Comparison of ENCODE assay signal across 8 cellular contexts in genomic region chrX:24693453-24694202, GRCh38.
DNase-seq lines count a peak whose midpoint lies in the region; ATAC-seq and TF ChIP-seq lines count a peak whose summit lies in the region.

TSS of gene POLA1 (plus strand) at chrX:24693918. CDS start at chrX:24693962, 44 bp downstream.

- TF ChIP-seq CTCF in GM20000 (IDR thresholded peaks at IDR 0.05; ENCODE audit: extremely low read depth, missing control alignments), result no peak

- no peaks in the 10 kb centered on the region for H3K9me3 Mint-ChIP-seq in effector memory CD8-positive, alpha-beta T cell

- H3K4me3 Mint-ChIP-seq in effector memory CD8-positive, alpha-beta T cell, result peak within 1 kb of the TSS; percentile 90 to 91

- no peaks in the 10 kb centered on the region for H3K27me3 Mint-ChIP-seq in effector memory CD8-positive, alpha-beta T cell

- peaks cover 4% of the 10 kb centered on the region for H3K36me3 Mint-ChIP-seq in effector memory CD8-positive, alpha-beta T cell (ENCODE audit: insufficient read depth)

- peaks cover 7 to 14% of the 10 kb centered on the region in 2 donors for H3K4me1 Mint-ChIP-seq in effector memory CD8-positive, alpha-beta T cell (ENCODE audit: low read depth in 2 of 2)

- peak; percentile 98 for DNase-seq in COLO829 (ENCODE audit: low spot score)
- DNase-seq in GM20000 (ENCODE audit: low spot score), result peak; percentile 83
- DNase-seq in HS-5 (ENCODE audit: low read depth), result peak; percentile 84
- peak; percentile 85 to 87 for DNase-seq in NOMO-1 (lab: John Stamatoyannopoulos, UW; ENCODE audit: unreplicated experiment in 2 of 2)
- DNase-seq in activated CD8-positive, alpha-beta memory T cell treated with anti-CD3 and anti-CD28 coated beads for 4 hours (ENCODE audit: low read depth in 2 of 2), result peak; percentile 28 to 31
- peak; percentile 37 to 41 (median 37) for DNase-seq in effector memory CD8-positive, alpha-beta T cell
- DNase-seq in medulla oblongata (ENCODE audit: extremely low spot score), result peak; percentile 93
- peak; percentile 63 to 81 (median 72) for DNase-seq in stimulated activated CD4-positive, alpha-beta T cell treated with anti-CD3 and anti-CD28 coated beads, TNF-alpha, amount 100 ng/mL, for 48 hours (ENCODE audit: low read depth in 3 of 3)

- ATAC-seq in effector memory CD8-positive, alpha-beta T cell (replicated peaks), result peak; percentile 92

- peak within 1 kb of the TSS; percentile 85 to 95 for H3K27ac Mint-ChIP-seq in effector memory CD8-positive, alpha-beta T cell

Comparison
In these comparisons a context has a peak if more than half of its experiments do, and no peak if none do; other contexts are left out.
1. Peak in every context shown above with its lines: DNase-seq and ATAC-seq.
2. DNase-seq: peak in every context shown above with its lines; median percentile 98 in COLO829; 93 in medulla oblongata; 86 in NOMO-1; 84 in HS-5; 83 in GM20000; 72 in stimulated activated CD4-positive, alpha-beta T cell treated with anti-CD3 and anti-CD28 coated beads, TNF-alpha, amount 100 ng/mL, for 48 hours; 37 in effector memory CD8-positive, alpha-beta T cell; 30 in activated CD8-positive, alpha-beta memory T cell treated with anti-CD3 and anti-CD28 coated beads for 4 hours.